9 cellular contexts compared by ENCODE assay signal in genomic region chr17:2075336-2076056, GRCh38. TPM values are rescaled to one million over a fixed set of nuclear protein-coding genes. Genes with fewer than 3 reads are reported as not detected.
DNase-seq lines count a peak whose midpoint lies in the region; ATAC-seq and TF ChIP-seq lines count a peak whose summit lies in the region.
"Had no signal": no experiment of that assay in that cellular context is flagged by ENCODE, and none has a peak within 500 bp of the region (broad histone marks: within the 10 kb centered on the region; RNA-seq: fewer than 3 reads in every experiment).

No MANE protein-coding gene starts in this region.

- H3K4me3 Mint-ChIP-seq in activated CD4-positive, alpha-beta T cell treated with anti-CD3 and anti-CD28 coated beads, Interleukin-2, amount 10 ng/mL, durations not matched to agents 24 days and 14 days: no peak overlapping the region
- no peak overlapping the region for H3K4me3 Mint-ChIP-seq in endodermal cell
- no peak overlapping the region for H3K4me3 Mint-ChIP-seq in naive thymus-derived CD4-positive, alpha-beta T cell

- H3K9me3 ChIP-seq in endodermal cell (ENCODE audit: control insufficient read depth, low read length): no peaks in the 10 kb centered on the region
- H3K9me3 ChIP-seq in naive thymus-derived CD4-positive, alpha-beta T cell (ENCODE audit: control insufficient read depth in 2 of 3, low read length in 3 of 3): no peaks in the 10 kb centered on the region

- H3K4me1 ChIP-seq in endodermal cell (ENCODE audit: control insufficient read depth, insufficient read depth, low read length): peaks cover 5% of the 10 kb centered on the region
- H3K4me1 ChIP-seq in naive thymus-derived CD4-positive, alpha-beta T cell (ENCODE audit: control insufficient read depth in 2 of 2, insufficient read depth in 2 of 2, low read length in 2 of 2): peaks cover 0 to 6% of the 10 kb centered on the region in 2 donors
- H3K4me1 ChIP-seq in urinary bladder (ENCODE audit: insufficient read depth): no peaks in the 10 kb centered on the region

- WGBS in endodermal cell (ENCODE audit: insufficient coverage in 1 of 2, insufficient read length in 1 of 2), 2 experiments: 87 to 95% methylated on average over 6 to 12 of the region's 13 CpGs
- 46% methylated on average over 13 of the region's 13 CpGs for WGBS in urinary bladder

- H3K36me3 ChIP-seq in endodermal cell (ENCODE audit: control insufficient read depth, insufficient read depth, low read length): peaks cover 77% of the 10 kb centered on the region
- peaks cover 0 to 69% (median 9%) of the 10 kb centered on the region in 3 experiments for H3K36me3 ChIP-seq in naive thymus-derived CD4-positive, alpha-beta T cell (ENCODE audit: control insufficient read depth in 2 of 3, insufficient read depth in 3 of 3, low read length in 3 of 3)
- no peaks in the 10 kb centered on the region for H3K36me3 ChIP-seq in urinary bladder (ENCODE audit: insufficient read depth)

- H3K27ac Mint-ChIP-seq in activated CD4-positive, alpha-beta T cell treated with anti-CD3 and anti-CD28 coated beads, Interleukin-2, amount 10 ng/mL, durations not matched to agents 24 days and 14 days: no peak overlapping the region
- H3K27ac Mint-ChIP-seq in endodermal cell: peak overlapping the region; percentile 41
- H3K27ac Mint-ChIP-seq in naive thymus-derived CD4-positive, alpha-beta T cell: no peak overlapping the region

- H3K27ac ChIP-seq in endodermal cell (ENCODE audit: low read depth, low read length) (peak overlapping the region; percentile 44), urinary bladder (ENCODE audit: low read depth) (peak overlapping the region; percentile 58), dorsolateral prefrontal cortex (peak overlapping the region in 29 of 59 donors; percentile 1 to 77 (median 40))
- no peak overlapping the region for H3K27ac ChIP-seq in naive thymus-derived CD4-positive, alpha-beta T cell (ENCODE audit: low read depth, low read length)

- POLR2A ChIA-PET in naive thymus-derived CD4-positive, alpha-beta T cell (lab: Charles Lee): no interaction called here

- no peaks in the 10 kb centered on the region for H3K9me3 Mint-ChIP-seq in activated CD4-positive, alpha-beta T cell treated with anti-CD3 and anti-CD28 coated beads, Interleukin-2, amount 10 ng/mL, durations not matched to agents 24 days and 14 days
- H3K9me3 Mint-ChIP-seq in endodermal cell: no peaks in the 10 kb centered on the region
- H3K9me3 Mint-ChIP-seq in naive thymus-derived CD4-positive, alpha-beta T cell: peaks cover 0 to 2% (median 0%) of the 10 kb centered on the region in 11 donors

- TF ChIP-seq CTCF in endodermal cell (conservative IDR thresholded peaks at IDR 0.05) (peak; percentile 11), dorsolateral prefrontal cortex (IDR thresholded peaks at IDR 0.05 in 54 of 56, conservative IDR thresholded peaks at IDR 0.05 in 2 of 56; ENCODE audit: low read depth in 1 of 56, partially characterized antibody in 56 of 56) (no peak)

- DNase-seq in activated CD4-positive, alpha-beta T cell treated with anti-CD3 and anti-CD28 coated beads, Interleukin-2, amount 10 ng/mL, durations not matched to agents 24 days and 14 days: peak; percentile 58
- no peak for DNase-seq in activated CD4-positive, alpha-beta T cell treated with anti-CD3 and anti-CD28 coated beads for 1 hour
- DNase-seq in endodermal cell (peak; percentile 81), SW 1271 (lab: John Stamatoyannopoulos, UW) (no peak), dorsolateral prefrontal cortex (no peak)
- DNase-seq in naive thymus-derived CD4-positive, alpha-beta T cell: no peak
- no peak for DNase-seq in central memory CD4-positive, alpha-beta T cell

- H3K9ac ChIP-seq in endodermal cell (ENCODE audit: extremely low read depth, low read length, poor library complexity, severe bottlenecking): no peak overlapping the region

- H3K27me3 Mint-ChIP-seq in activated CD4-positive, alpha-beta T cell treated with anti-CD3 and anti-CD28 coated beads, Interleukin-2, amount 10 ng/mL, durations not matched to agents 24 days and 14 days: no peaks in the 10 kb centered on the region
- no peaks in the 10 kb centered on the region for H3K27me3 Mint-ChIP-seq in endodermal cell (ENCODE audit: insufficient read depth)
- H3K27me3 Mint-ChIP-seq in naive thymus-derived CD4-positive, alpha-beta T cell: no peaks in the 10 kb centered on the region

- ATAC-seq in naive thymus-derived CD4-positive, alpha-beta T cell: peak; percentile 26

- no peak overlapping the region for H3K4me3 ChIP-seq in endodermal cell (ENCODE audit: low read length)
- H3K4me3 ChIP-seq in naive thymus-derived CD4-positive, alpha-beta T cell (ENCODE audit: low read length): no peak overlapping the region
- H3K4me3 ChIP-seq in urinary bladder (ENCODE audit: low read depth, low read length): no peak overlapping the region
- H3K4me3 ChIP-seq in dorsolateral prefrontal cortex: no peak overlapping the region

- H3K27me3 ChIP-seq in endodermal cell (ENCODE audit: control insufficient read depth, insufficient read depth, low read length, poor library complexity, severe bottlenecking) (no peaks in the 10 kb centered on the region), dorsolateral prefrontal cortex (no peaks in the 10 kb centered on the region)
- H3K27me3 ChIP-seq in naive thymus-derived CD4-positive, alpha-beta T cell (ENCODE audit: control insufficient read depth in 2 of 2, insufficient read depth in 2 of 2, low read length in 2 of 2): no peaks in the 10 kb centered on the region

- peaks cover 41% of the 10 kb centered on the region for H3K4me1 Mint-ChIP-seq in activated CD4-positive, alpha-beta T cell treated with anti-CD3 and anti-CD28 coated beads, Interleukin-2, amount 10 ng/mL, durations not matched to agents 24 days and 14 days
- no peaks in the 10 kb centered on the region for H3K4me1 Mint-ChIP-seq in endodermal cell
- peaks cover 0 to 40% (median 0%) of the 10 kb centered on the region in 7 donors for H3K4me1 Mint-ChIP-seq in naive thymus-derived CD4-positive, alpha-beta T cell

- intact Hi-C loops in activated CD4-positive, alpha-beta T cell treated with anti-CD3 and anti-CD28 coated beads, Interleukin-2, amount 10 ng/mL, durations not matched to agents 24 days and 14 days (cut with micrococcal nuclease): no loop called here
- intact Hi-C loops in naive thymus-derived CD4-positive, alpha-beta T cell (cut with micrococcal nuclease): no loop called here
- intact Hi-C loops in dorsolateral prefrontal cortex (cut with DNase I): no loop called here

- CTCF ChIA-PET in naive thymus-derived CD4-positive, alpha-beta T cell (lab: Charles Lee): interaction anchor here (1.2 kb wide), 1 partner anchor 14 kb away, joined by 3 read pairs; no protein-coding TSS in a partner anchor

- peaks cover 44% of the 10 kb centered on the region for H3K36me3 Mint-ChIP-seq in activated CD4-positive, alpha-beta T cell treated with anti-CD3 and anti-CD28 coated beads, Interleukin-2, amount 10 ng/mL, durations not matched to agents 24 days and 14 days (ENCODE audit: low read depth)
- H3K36me3 Mint-ChIP-seq in endodermal cell (ENCODE audit: low read depth): peaks cover 61% of the 10 kb centered on the region
- peaks cover 28 to 74% (median 49%) of the 10 kb centered on the region in 5 donors for H3K36me3 Mint-ChIP-seq in naive thymus-derived CD4-positive, alpha-beta T cell

RNA-seq across cellular contexts. Expression of gene HIC1, which starts 20.6 kb away (rescaled TPM):
- total RNA-seq in activated CD4-positive, alpha-beta T cell treated with anti-CD3 and anti-CD28 coated beads, Interleukin-2, amount 10 ng/mL, durations not matched to agents 24 days and 14 days: 49.4 and 51.6 TPM in 2 replicates
- total RNA-seq in endodermal cell: under 1 TPM; 0.13 to 0.57 TPM
- polyA plus RNA-seq in endodermal cell (2013, experiment 1 of 2): 0.64 TPM
- polyA plus RNA-seq in endodermal cell (2013, experiment 2 of 2): 0.21 TPM
- 100 to 1,000 TPM in 1 of 5 experiments, 1 to 10 TPM in 4; 1.4 to 128 (median 6.3) TPM for total RNA-seq in naive thymus-derived CD4-positive, alpha-beta T cell
- polyA plus RNA-seq in naive thymus-derived CD4-positive, alpha-beta T cell: under 1 TPM; 0.56 to 0.83 TPM
- total RNA-seq in urinary bladder: 31.4 TPM
- polyA plus RNA-seq in urinary bladder: 19.2 TPM
- total RNA-seq in dorsolateral prefrontal cortex: 10 to 100 TPM in 18 of 120 experiments, 1 to 10 TPM in 102; 1.6 to 17.4 (median 6.5) TPM

RNA-seq across cellular contexts. Expression of gene OVCA2, which starts 33.7 kb away (rescaled TPM):
- total RNA-seq in activated CD4-positive, alpha-beta T cell treated with anti-CD3 and anti-CD28 coated beads, Interleukin-2, amount 10 ng/mL, durations not matched to agents 24 days and 14 days: 36.5 and 37.7 TPM in 2 replicates
- 10 to 100 TPM; 19.8 to 27.5 TPM for total RNA-seq in endodermal cell
- polyA plus RNA-seq in endodermal cell (2013, experiment 1 of 2): 24.3 TPM
- polyA plus RNA-seq in endodermal cell (2013, experiment 2 of 2): 24.8 TPM
- total RNA-seq in naive thymus-derived CD4-positive, alpha-beta T cell: 10 to 100 TPM; 24.5 to 37.9 (median 31.8) TPM
- 10 to 100 TPM; 52.7 to 65.5 TPM for polyA plus RNA-seq in naive thymus-derived CD4-positive, alpha-beta T cell
- total RNA-seq in urinary bladder: 9.5 TPM
- 40.1 TPM for polyA plus RNA-seq in urinary bladder
- total RNA-seq in dorsolateral prefrontal cortex: 10 to 100 TPM in 108 of 120 experiments, 1 to 10 TPM in 12; 6.6 to 29.4 (median 16.4) TPM

RNA-seq across cellular contexts. Expression of gene DPH1, which starts 45.5 kb away (rescaled TPM):
- total RNA-seq in activated CD4-positive, alpha-beta T cell treated with anti-CD3 and anti-CD28 coated beads, Interleukin-2, amount 10 ng/mL, durations not matched to agents 24 days and 14 days: 50.8 and 55.9 TPM in 2 replicates
- 10 to 100 TPM; 31.1 to 48.3 TPM for total RNA-seq in endodermal cell
- 34.4 TPM for polyA plus RNA-seq in endodermal cell (2013, experiment 1 of 2)
- 26.5 TPM for polyA plus RNA-seq in endodermal cell (2013, experiment 2 of 2)
- 100 to 1,000 TPM in 1 of 5 experiments, 10 to 100 TPM in 4; 47.3 to 124 (median 97.6) TPM for total RNA-seq in naive thymus-derived CD4-positive, alpha-beta T cell
- 10 to 100 TPM; 32.9 to 51.3 TPM for polyA plus RNA-seq in naive thymus-derived CD4-positive, alpha-beta T cell
- total RNA-seq in urinary bladder: 17.4 TPM
- polyA plus RNA-seq in urinary bladder: 36.5 TPM
- total RNA-seq in dorsolateral prefrontal cortex: 100 to 1,000 TPM in 30 of 120 experiments, 10 to 100 TPM in 90; 57.6 to 158 (median 87.2) TPM

RNA-seq across cellular contexts. Expression of gene RTN4RL1, which starts 50.4 kb away (rescaled TPM):
- 1.1 and 1.2 TPM in 2 replicates for total RNA-seq in activated CD4-positive, alpha-beta T cell treated with anti-CD3 and anti-CD28 coated beads, Interleukin-2, amount 10 ng/mL, durations not matched to agents 24 days and 14 days
- total RNA-seq in endodermal cell: 10 to 100 TPM; 18.2 to 19.6 TPM
- polyA plus RNA-seq in endodermal cell (2013, experiment 1 of 2): 5.4 TPM
- 7.7 TPM for polyA plus RNA-seq in endodermal cell (2013, experiment 2 of 2)
- total RNA-seq in naive thymus-derived CD4-positive, alpha-beta T cell: 1 to 10 TPM in 1 of 5 experiments, under 1 TPM in 2, not detected in 2; 0.19 to 1.5 (median 0.49) TPM
- under 1 TPM; 0.21 to 0.58 TPM for polyA plus RNA-seq in naive thymus-derived CD4-positive, alpha-beta T cell
- total RNA-seq in urinary bladder: 1.3 TPM
- polyA plus RNA-seq in urinary bladder: 4.5 TPM
- total RNA-seq in dorsolateral prefrontal cortex: 10 to 100 TPM in 119 of 120 experiments, 1 to 10 TPM in 1; 4.8 to 43.6 (median 22.0) TPM
- total RNA-seq: kidney epithelial cell had no signal

Comparison
In these comparisons a context has a peak if more than half of its experiments do, and no peak if none do; other contexts are left out.
1. DNase-seq: peak in activated CD4-positive, alpha-beta T cell treated with anti-CD3 and anti-CD28 coated beads, Interleukin-2, amount 10 ng/mL, durations not matched to agents 24 days and 14 days (single experiment) and endodermal cell (single experiment); none in activated CD4-positive, alpha-beta T cell treated with anti-CD3 and anti-CD28 coated beads for 1 hour (single experiment), naive thymus-derived CD4-positive, alpha-beta T cell (0 of 9), central memory CD4-positive, alpha-beta T cell (single experiment), SW 1271 (0 of 2) and dorsolateral prefrontal cortex (0 of 10).